In genomic region chr6:2659882-2660281, GRCh38 we compare ENCODE assay signal across 16 cellular contexts.
DNase-seq lines count a peak whose midpoint lies in the region; ATAC-seq and TF ChIP-seq lines count a peak whose summit lies in the region.
"Had no signal": no experiment of that assay in that cellular context is flagged by ENCODE, and none has a peak within 500 bp of the region (broad histone marks: within the 10 kb centered on the region; RNA-seq: fewer than 3 reads in every experiment).

No MANE protein-coding gene starts in this region.

- DNase-seq in activated naive CD8-positive, alpha-beta T cell treated with anti-CD3 and anti-CD28 coated beads, Interleukin-2, amount 50 U/mL, for 24 hours = no peak
- DNase-seq in activated naive CD8-positive, alpha-beta T cell treated with anti-CD3 and anti-CD28 coated beads for 36 hours = no peak
- peak; percentile 54 for DNase-seq in RWPE1 (ENCODE audit: low spot score)
- peak; percentile 10 for DNase-seq in fibroblast of mammary gland (ENCODE audit: low read depth)
- no peak for DNase-seq in Right ventricle myocardium superior
- DNase-seq in NCI-H1417 treated with DMSO at 0.1 percent for 48 hours (lab: John Stamatoyannopoulos, UW) = no peak
- no peak for DNase-seq in mucosa of gallbladder (ENCODE audit: low spot score)
- DNase-seq: activated gamma-delta T cell; body of pancreas; hippocampal formation; natural killer cell; NCI-H1092 treated with DMSO at 0.1 percent for 48 hours; NK-92 treated with Interleukin-12 subunit alpha and Interleukin-12 subunit beta, amount 100 ng/mL, for 24 hours; stimulated activated CD4-positive, alpha-beta T cell treated with anti-CD3 and anti-CD28 coated beads, Interleukin-2, amount 100 ng/mL, for 24 hours; thyroid gland had no signal

- no peaks in the 10 kb centered on the region for H3K36me3 Mint-ChIP-seq in activated naive CD8-positive, alpha-beta T cell treated with anti-CD3 and anti-CD28 coated beads, Interleukin-2, amount 50 U/mL, for 24 hours (ENCODE audit: low read depth)
- no peaks in the 10 kb centered on the region for H3K36me3 Mint-ChIP-seq in activated naive CD8-positive, alpha-beta T cell treated with anti-CD3 and anti-CD28 coated beads for 36 hours
- H3K36me3 Mint-ChIP-seq in stimulated activated memory B cell treated with anti-CD40 and anti-IgM and Interleukin-4, amounts not matched to agents 10 μg/mL and 1 μg/mL and 100 μg/mL, for 72 hours = peaks cover 5% of the 10 kb centered on the region
- H3K36me3 Mint-ChIP-seq: natural killer cell had no signal

- no peak overlapping the region for H3K27ac ChIP-seq in RWPE1
- H3K27ac ChIP-seq: body of pancreas, thyroid gland had no signal

- intact Hi-C loops in Right ventricle myocardium superior (cut with DNase I) = no loop called here

- ATAC-seq in activated naive CD8-positive, alpha-beta T cell treated with anti-CD3 and anti-CD28 coated beads, Interleukin-2, amount 50 U/mL, for 24 hours = peak; percentile 41
- ATAC-seq in stimulated activated memory B cell treated with anti-CD40 and anti-IgM and Interleukin-4, amounts not matched to agents 10 μg/mL and 1 μg/mL and 100 μg/mL, for 72 hours = no peak
- ATAC-seq in Right ventricle myocardium superior (ENCODE audit: poor library complexity) = no peak
- ATAC-seq: body of pancreas, natural killer cell had no signal

- H3K27ac Mint-ChIP-seq in activated naive CD8-positive, alpha-beta T cell treated with anti-CD3 and anti-CD28 coated beads, Interleukin-2, amount 50 U/mL, for 24 hours = no peak overlapping the region
- no peak overlapping the region for H3K27ac Mint-ChIP-seq in activated naive CD8-positive, alpha-beta T cell treated with anti-CD3 and anti-CD28 coated beads for 36 hours
- peak overlapping the region; percentile 75 for H3K27ac Mint-ChIP-seq in stimulated activated memory B cell treated with anti-CD40 and anti-IgM and Interleukin-4, amounts not matched to agents 10 μg/mL and 1 μg/mL and 100 μg/mL, for 72 hours
- H3K27ac Mint-ChIP-seq: natural killer cell had no signal

- H3K9me3 Mint-ChIP-seq in activated naive CD8-positive, alpha-beta T cell treated with anti-CD3 and anti-CD28 coated beads, Interleukin-2, amount 50 U/mL, for 24 hours = peaks cover 5% of the 10 kb centered on the region
- H3K9me3 Mint-ChIP-seq in activated naive CD8-positive, alpha-beta T cell treated with anti-CD3 and anti-CD28 coated beads for 36 hours = peaks cover 6% of the 10 kb centered on the region
- peaks cover 5% of the 10 kb centered on the region for H3K9me3 Mint-ChIP-seq in stimulated activated memory B cell treated with anti-CD40 and anti-IgM and Interleukin-4, amounts not matched to agents 10 μg/mL and 1 μg/mL and 100 μg/mL, for 72 hours
- H3K9me3 Mint-ChIP-seq: natural killer cell had no signal

- TF ChIP-seq CTCF in RWPE1 (conservative IDR thresholded peaks at IDR 0.05; ENCODE audit: low read depth) (no peak), fibroblast of mammary gland (conservative IDR thresholded peaks at IDR 0.05; ENCODE audit: control insufficient read depth, insufficient read depth, low read depth, low read length) (no peak)

- H3K4me1 Mint-ChIP-seq in activated naive CD8-positive, alpha-beta T cell treated with anti-CD3 and anti-CD28 coated beads, Interleukin-2, amount 50 U/mL, for 24 hours = peaks cover 12% of the 10 kb centered on the region
- H3K4me1 Mint-ChIP-seq in activated naive CD8-positive, alpha-beta T cell treated with anti-CD3 and anti-CD28 coated beads for 36 hours = peaks cover 10% of the 10 kb centered on the region
- H3K4me1 Mint-ChIP-seq in stimulated activated memory B cell treated with anti-CD40 and anti-IgM and Interleukin-4, amounts not matched to agents 10 μg/mL and 1 μg/mL and 100 μg/mL, for 72 hours = peaks cover 57% of the 10 kb centered on the region

- H3K4me3 Mint-ChIP-seq in activated naive CD8-positive, alpha-beta T cell treated with anti-CD3 and anti-CD28 coated beads, Interleukin-2, amount 50 U/mL, for 24 hours = no peak overlapping the region
- H3K4me3 Mint-ChIP-seq in activated naive CD8-positive, alpha-beta T cell treated with anti-CD3 and anti-CD28 coated beads for 36 hours = no peak overlapping the region
- no peak overlapping the region for H3K4me3 Mint-ChIP-seq in stimulated activated memory B cell treated with anti-CD40 and anti-IgM and Interleukin-4, amounts not matched to agents 10 μg/mL and 1 μg/mL and 100 μg/mL, for 72 hours
- H3K4me3 Mint-ChIP-seq: natural killer cell had no signal

- CTCF ChIA-PET in RWPE1 (lab: Yijun Ruan, JAX) = interaction anchor here (1.0 kb wide), 1 partner anchor 18 kb away, joined by 3 read pairs; no protein-coding TSS in a partner anchor

- POLR2A ChIA-PET in RWPE1 (lab: Yijun Ruan, JAX; ENCODE audit: low non-redundant PET) = no interaction called here

- H3K27me3 Mint-ChIP-seq in activated naive CD8-positive, alpha-beta T cell treated with anti-CD3 and anti-CD28 coated beads, Interleukin-2, amount 50 U/mL, for 24 hours = peaks cover 3% of the 10 kb centered on the region
- no peaks in the 10 kb centered on the region for H3K27me3 Mint-ChIP-seq in activated naive CD8-positive, alpha-beta T cell treated with anti-CD3 and anti-CD28 coated beads for 36 hours
- no peaks in the 10 kb centered on the region for H3K27me3 Mint-ChIP-seq in stimulated activated memory B cell treated with anti-CD40 and anti-IgM and Interleukin-4, amounts not matched to agents 10 μg/mL and 1 μg/mL and 100 μg/mL, for 72 hours

- H3K4me3 ChIP-seq in fibroblast of mammary gland (ENCODE audit: control insufficient read depth, low read depth, low read length) = no peak overlapping the region
- H3K4me3 ChIP-seq: body of pancreas, thyroid gland had no signal

Comparison
In these comparisons a context has a peak if more than half of its experiments do, and no peak if none do; other contexts are left out.
1. DNase-seq: peak in RWPE1 (single experiment) and fibroblast of mammary gland (single experiment); none in activated naive CD8-positive, alpha-beta T cell treated with anti-CD3 and anti-CD28 coated beads, Interleukin-2, amount 50 U/mL, for 24 hours (single experiment), activated naive CD8-positive, alpha-beta T cell treated with anti-CD3 and anti-CD28 coated beads for 36 hours (single experiment), Right ventricle myocardium superior (single experiment), NCI-H1417 treated with DMSO at 0.1 percent for 48 hours (single experiment) and mucosa of gallbladder (single experiment).